Comparison of ENCODE assay signal across 8 cellular contexts in genomic region chr5:163347671-163348070, GRCh38.
DNase-seq lines count a peak whose midpoint lies in the region; ATAC-seq and TF ChIP-seq lines count a peak whose summit lies in the region.

No MANE protein-coding gene starts in this region.

- no peaks in the 10 kb centered on the region for H3K4me1 ChIP-seq in mammary epithelial cell (ENCODE audit: insufficient read depth, low read length)

- CTCF ChIA-PET in mammary epithelial cell (lab: Charles Lee; ENCODE audit: low non-redundant PET) = interaction anchor here (0.7 kb wide), 1 partner anchor 1029 kb away, joined by 7 read pairs; no protein-coding TSS in a partner anchor

- H3K27me3 ChIP-seq in mammary epithelial cell (ENCODE audit: insufficient read depth, low read length) = no peaks in the 10 kb centered on the region

- H3K79me2 ChIP-seq in mammary epithelial cell (ENCODE audit: insufficient read depth, low read length) = no peaks in the 10 kb centered on the region

- TF ChIP-seq CTCF in mammary epithelial cell (conservative IDR thresholded peaks at IDR 0.05 in 1 of 2, IDR thresholded peaks at IDR 0.05 in 1 of 2; ENCODE audit: extremely low read depth in 1 of 2, insufficient read depth in 1 of 2, low read depth in 1 of 2, low read length in 2 of 2) = peak; percentile 77 to 83

- DNase-seq in NCI-H2107 (lab: John Stamatoyannopoulos, UW) (peak; percentile 2), NCI-H2107 treated with DMSO at 0.1 percent for 48 hours (lab: John Stamatoyannopoulos, UW; ENCODE audit: unreplicated experiment) (no peak), Kasumi-1 (lab: John Stamatoyannopoulos, UW) (peak; percentile 57 to 73), T-helper 2 cell (peak in 3 of 5 experiments; percentile 6 to 67 (median 20)), mammary epithelial cell (peak; percentile 32), kidney glomerular epithelial cell (lab: John Stamatoyannopoulos, UW) (peak; percentile 38)
- DNase-seq in stimulated activated CD4-positive, alpha-beta T cell treated with anti-CD3 and anti-CD28 coated beads, Interleukin-4, amount 100 ng/mL, for 48 hours (ENCODE audit: low read depth in 2 of 2) = peak; percentile 38

- H3K9me3 ChIP-seq in mammary epithelial cell (replicated peaks; ENCODE audit: insufficient read depth, low read length) = no peaks in the 10 kb centered on the region

- H3K27ac ChIP-seq in mammary epithelial cell (ENCODE audit: insufficient read depth, low read depth, low read length) = no peak overlapping the region

- BruUV-seq in mammary epithelial cell (replicated peaks; lab: Mats Ljungman, UMichigan) = no TSS peak

- H2AFZ ChIP-seq in mammary epithelial cell (ENCODE audit: low read depth, low read length) = no peak overlapping the region

- 4% methylated on average over 2 of the region's 2 CpGs for WGBS in mammary epithelial cell (ENCODE audit: low coverage, missing lambda C conversion rate)

- H3K9ac ChIP-seq in mammary epithelial cell (ENCODE audit: insufficient read depth, low read length) = no peak overlapping the region

- no peaks in the 10 kb centered on the region for H3K36me3 ChIP-seq in mammary epithelial cell (ENCODE audit: insufficient read depth, low read length)

- H3K4me2 ChIP-seq in mammary epithelial cell (ENCODE audit: insufficient read depth, low read depth, low read length) = no peak overlapping the region

- no peak overlapping the region for H3K4me3 ChIP-seq in mammary epithelial cell (replicated peaks in 1 of 3; ENCODE audit: insufficient read depth in 1 of 3, low read depth in 2 of 3, low read length in 3 of 3)

- dilution Hi-C loops in mammary epithelial cell (cut with HindIII; ENCODE audit: low sequenced_read_pairs) = no loop called here

- peak; percentile 82 for ATAC-seq in GM21529 (IDR thresholded peaks at IDR 0.05; ENCODE audit: unreplicated experiment)

- intact Hi-C loops in mammary epithelial cell (cut with micrococcal nuclease) = loop anchor here (1.0 to 5.0 kb wide), 3 partner anchors 41 to 1496 kb away; no protein-coding TSS in a partner anchor

- H4K20me1 ChIP-seq in mammary epithelial cell (ENCODE audit: insufficient read depth, low read length) = no peaks in the 10 kb centered on the region

- in situ Hi-C loops in mammary epithelial cell (cut with MboI; ENCODE audit: low sequenced_read_pairs in 2 of 2) = loop anchor here in 1 of 2 donors (25.0 kb wide), 1 partner anchor 1485 kb away; no protein-coding TSS in a partner anchor
